In the genomic region with DNA sequence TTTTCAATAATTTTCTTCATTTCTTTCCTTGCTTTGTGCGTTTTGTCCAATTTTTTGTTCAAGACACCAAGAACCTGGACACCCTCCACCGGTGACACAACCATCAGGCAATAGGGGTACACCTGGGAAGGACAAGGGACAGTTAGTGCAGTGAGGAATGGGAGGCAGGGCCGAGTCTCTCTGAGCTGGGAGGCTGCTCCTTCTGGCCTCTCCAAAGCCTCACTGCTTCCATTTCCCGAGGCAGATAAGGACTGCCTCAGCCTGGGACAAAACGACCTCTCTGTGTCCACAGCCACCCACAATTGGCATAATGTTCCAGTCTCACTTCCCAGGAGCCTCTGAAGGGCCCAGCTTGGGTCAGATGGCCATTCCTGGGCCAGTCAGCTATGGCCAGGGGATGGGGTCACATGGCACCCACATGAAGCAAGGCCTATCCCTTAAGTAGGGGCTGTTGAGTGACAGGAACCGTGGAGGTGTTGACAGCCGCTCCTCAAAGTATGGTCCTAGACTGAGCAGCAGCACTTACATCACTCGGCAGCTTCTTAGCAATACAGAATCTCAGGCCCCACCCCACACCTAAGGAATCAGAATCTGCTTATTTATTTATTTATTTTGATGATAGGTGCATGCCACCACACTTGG, we compare ENCODE assay signal across 31 cellular contexts.
"Had no signal": no experiment of that assay in that cellular context is flagged by ENCODE, and none has a peak within 500 bp of the region (broad histone marks: within the 10 kb centered on the region; RNA-seq: fewer than 3 reads in every experiment).

No MANE protein-coding gene starts in this region.

- H3K9me3 ChIP-seq: adrenal gland, body of pancreas, esophagus squamous epithelium, gastroesophageal sphincter, heart right ventricle had no signal

- H3K4me3 Mint-ChIP-seq: activated CD4-positive, alpha-beta memory T cell treated with anti-CD3 and anti-CD28 coated beads for 36 hours; activated CD4-positive, alpha-beta T cell treated with anti-CD3 and anti-CD28 coated beads for 36 hours; activated CD4-positive, alpha-beta T cell treated with anti-CD3 and anti-CD28 coated beads, Interleukin-2, amount 10 ng/mL, durations not matched to agents 24 days and 14 days; activated CD8-positive, alpha-beta memory T cell treated with anti-CD3 and anti-CD28 coated beads, Interleukin-2, amount 10 ng/mL, durations not matched to agents 7 days and 5 days; activated CD8-positive, alpha-beta T cell treated with anti-CD3 and anti-CD28 coated beads, Interleukin-2, amount 10 ng/mL, durations not matched to agents 7 days and 5 days; activated naive CD4-positive, alpha-beta T cell treated with anti-CD3 and anti-CD28 coated beads for 36 hours; activated naive CD4-positive, alpha-beta T cell treated with anti-CD3 and anti-CD28 coated beads, Interleukin-2, amount 50 U/mL, for 24 hours; activated naive CD8-positive, alpha-beta T cell treated with anti-CD3 and anti-CD28 coated beads for 36 hours; activated naive CD8-positive, alpha-beta T cell treated with anti-CD3 and anti-CD28 coated beads, Interleukin-2, amount 50 U/mL, for 24 hours; activated T-cell treated with anti-CD3 and anti-CD28 coated beads, Interleukin-2, amount 50 U/mL, for 24 hours; activated T-helper 17 cell treated with anti-CD3 and anti-CD28 coated beads, Interleukin-2, amount 50 U/mL, for 72 hours; T-helper 17 cell; T-helper 2 cell treated with Interferon-gamma antibody and Interleukin-4, amounts not matched to agents 5 μg/mL and 100 μg/mL, for 36 hours had no signal

- H3K4me1 ChIP-seq: adrenal gland, body of pancreas, esophagus squamous epithelium, gastroesophageal sphincter had no signal

- H3K9me3 Mint-ChIP-seq: activated CD4-positive, alpha-beta T cell treated with anti-CD3 and anti-CD28 coated beads, Interleukin-2, amount 10 ng/mL, durations not matched to agents 24 days and 14 days; activated naive CD4-positive, alpha-beta T cell treated with anti-CD3 and anti-CD28 coated beads, Interleukin-2, amount 50 U/mL, for 24 hours; activated naive CD8-positive, alpha-beta T cell treated with anti-CD3 and anti-CD28 coated beads, Interleukin-2, amount 50 U/mL, for 24 hours; activated T-cell treated with anti-CD3 and anti-CD28 coated beads, Interleukin-2, amount 50 U/mL, for 24 hours; activated T-helper 17 cell treated with anti-CD3 and anti-CD28 coated beads, Interleukin-2, amount 50 U/mL, for 72 hours; T-helper 2 cell treated with Interferon-gamma antibody and Interleukin-4, amounts not matched to agents 5 μg/mL and 100 μg/mL, for 36 hours had no signal

- H3K27me3 ChIP-seq: adrenal gland, body of pancreas, gastroesophageal sphincter, heart right ventricle had no signal

- H3K36me3 ChIP-seq: adrenal gland, esophagus squamous epithelium, gastroesophageal sphincter, heart right ventricle had no signal

- H3K4me3 ChIP-seq: adrenal gland, body of pancreas, esophagus squamous epithelium, gastroesophageal sphincter, heart right ventricle had no signal

- H3K36me3 Mint-ChIP-seq: activated CD4-positive, alpha-beta memory T cell treated with anti-CD3 and anti-CD28 coated beads for 36 hours; activated CD8-positive, alpha-beta memory T cell treated with anti-CD3 and anti-CD28 coated beads, Interleukin-2, amount 10 ng/mL, durations not matched to agents 7 days and 5 days; activated naive CD8-positive, alpha-beta T cell treated with anti-CD3 and anti-CD28 coated beads for 36 hours had no signal

- H3K27ac Mint-ChIP-seq: activated CD4-positive, alpha-beta memory T cell treated with anti-CD3 and anti-CD28 coated beads for 36 hours; activated CD4-positive, alpha-beta T cell treated with anti-CD3 and anti-CD28 coated beads for 36 hours; activated CD4-positive, alpha-beta T cell treated with anti-CD3 and anti-CD28 coated beads, Interleukin-2, amount 10 ng/mL, durations not matched to agents 24 days and 14 days; activated CD8-positive, alpha-beta memory T cell treated with anti-CD3 and anti-CD28 coated beads, Interleukin-2, amount 10 ng/mL, durations not matched to agents 7 days and 5 days; activated CD8-positive, alpha-beta T cell treated with anti-CD3 and anti-CD28 coated beads, Interleukin-2, amount 10 ng/mL, durations not matched to agents 7 days and 5 days; activated naive CD4-positive, alpha-beta T cell treated with anti-CD3 and anti-CD28 coated beads for 36 hours; activated naive CD4-positive, alpha-beta T cell treated with anti-CD3 and anti-CD28 coated beads, Interleukin-2, amount 50 U/mL, for 24 hours; activated naive CD8-positive, alpha-beta T cell treated with anti-CD3 and anti-CD28 coated beads for 36 hours; activated naive CD8-positive, alpha-beta T cell treated with anti-CD3 and anti-CD28 coated beads, Interleukin-2, amount 50 U/mL, for 24 hours; activated T-cell treated with anti-CD3 and anti-CD28 coated beads, Interleukin-2, amount 50 U/mL, for 24 hours; activated T-helper 17 cell treated with anti-CD3 and anti-CD28 coated beads, Interleukin-2, amount 50 U/mL, for 72 hours; T-helper 17 cell; T-helper 2 cell treated with Interferon-gamma antibody and Interleukin-4, amounts not matched to agents 5 μg/mL and 100 μg/mL, for 36 hours had no signal

- H3K4me1 Mint-ChIP-seq: activated CD4-positive, alpha-beta T cell treated with anti-CD3 and anti-CD28 coated beads for 36 hours; activated CD8-positive, alpha-beta memory T cell treated with anti-CD3 and anti-CD28 coated beads, Interleukin-2, amount 10 ng/mL, durations not matched to agents 7 days and 5 days; activated naive CD4-positive, alpha-beta T cell treated with anti-CD3 and anti-CD28 coated beads, Interleukin-2, amount 50 U/mL, for 24 hours; activated naive CD8-positive, alpha-beta T cell treated with anti-CD3 and anti-CD28 coated beads for 36 hours; activated naive CD8-positive, alpha-beta T cell treated with anti-CD3 and anti-CD28 coated beads, Interleukin-2, amount 50 U/mL, for 24 hours; activated T-helper 17 cell treated with anti-CD3 and anti-CD28 coated beads, Interleukin-2, amount 50 U/mL, for 72 hours; T-helper 17 cell had no signal

- H3K27ac ChIP-seq: adrenal gland, body of pancreas, epithelial cell of prostate, esophagus squamous epithelium, gastroesophageal sphincter, heart right ventricle had no signal

- DNase-seq: activated CD4-positive, alpha-beta memory T cell treated with anti-CD3 and anti-CD28 coated beads for 36 hours; activated CD4-positive, alpha-beta T cell treated with anti-CD3 and anti-CD28 coated beads for 36 hours; activated CD4-positive, alpha-beta T cell treated with anti-CD3 and anti-CD28 coated beads, Interleukin-2, amount 10 ng/mL, durations not matched to agents 24 days and 14 days; activated CD4-positive, CD25-positive, alpha-beta regulatory T cell; activated CD4-positive, CD25-positive, alpha-beta regulatory T cell treated with anti-CD3 and anti-CD28 coated beads, Interleukin-2, amount 50 U/mL, for 72 hours; activated CD8-positive, alpha-beta memory T cell treated with anti-CD3 and anti-CD28 coated beads, Interleukin-2, amount 10 ng/mL, durations not matched to agents 7 days and 5 days; activated CD8-positive, alpha-beta memory T cell treated with anti-CD3 and anti-CD28 coated beads, Interleukin-2, amount 50 U/mL, for 4 hours; activated CD8-positive, alpha-beta T cell treated with anti-CD3 and anti-CD28 coated beads, Interleukin-2, amount 10 ng/mL, durations not matched to agents 7 days and 5 days; activated effector memory CD4-positive, alpha-beta T cell treated with Interleukin-2 at 50 U/mL for 16 hours; activated naive CD4-positive, alpha-beta T cell treated with anti-CD3 and anti-CD28 coated beads for 36 hours; activated naive CD8-positive, alpha-beta T cell treated with anti-CD3 and anti-CD28 coated beads for 36 hours; activated naive CD8-positive, alpha-beta T cell treated with anti-CD3 and anti-CD28 coated beads, Interleukin-2, amount 50 U/mL, for 24 hours; activated T-cell treated with anti-CD3 and anti-CD28 coated beads, Interleukin-2, amount 50 U/mL, for 24 hours; amygdala; aorta; body of pancreas; caudate nucleus; cortex of kidney; effector CD8-positive, alpha-beta T cell; esophagus squamous epithelium; foreskin melanocyte; heart right ventricle; T-helper 1 cell; T-helper 17 cell; T1000 had no signal

- ATAC-seq: activated CD4-positive, alpha-beta T cell treated with anti-CD3 and anti-CD28 coated beads for 36 hours; activated CD8-positive, alpha-beta memory T cell treated with anti-CD3 and anti-CD28 coated beads, Interleukin-2, amount 10 ng/mL, durations not matched to agents 7 days and 5 days; activated CD8-positive, alpha-beta T cell treated with anti-CD3 and anti-CD28 coated beads, Interleukin-2, amount 10 ng/mL, durations not matched to agents 7 days and 5 days; activated naive CD8-positive, alpha-beta T cell treated with anti-CD3 and anti-CD28 coated beads, Interleukin-2, amount 50 U/mL, for 24 hours; activated T-helper 17 cell treated with anti-CD3 and anti-CD28 coated beads, Interleukin-2, amount 50 U/mL, for 72 hours; body of pancreas; gastroesophageal sphincter; T-helper 17 cell had no signal

- H3K27me3 Mint-ChIP-seq: activated CD4-positive, alpha-beta T cell treated with anti-CD3 and anti-CD28 coated beads for 36 hours; activated naive CD8-positive, alpha-beta T cell treated with anti-CD3 and anti-CD28 coated beads for 36 hours; activated naive CD8-positive, alpha-beta T cell treated with anti-CD3 and anti-CD28 coated beads, Interleukin-2, amount 50 U/mL, for 24 hours; activated T-helper 17 cell treated with anti-CD3 and anti-CD28 coated beads, Interleukin-2, amount 50 U/mL, for 72 hours had no signal
